ENCODE assay signal across 9 cellular contexts in the genomic region with DNA sequence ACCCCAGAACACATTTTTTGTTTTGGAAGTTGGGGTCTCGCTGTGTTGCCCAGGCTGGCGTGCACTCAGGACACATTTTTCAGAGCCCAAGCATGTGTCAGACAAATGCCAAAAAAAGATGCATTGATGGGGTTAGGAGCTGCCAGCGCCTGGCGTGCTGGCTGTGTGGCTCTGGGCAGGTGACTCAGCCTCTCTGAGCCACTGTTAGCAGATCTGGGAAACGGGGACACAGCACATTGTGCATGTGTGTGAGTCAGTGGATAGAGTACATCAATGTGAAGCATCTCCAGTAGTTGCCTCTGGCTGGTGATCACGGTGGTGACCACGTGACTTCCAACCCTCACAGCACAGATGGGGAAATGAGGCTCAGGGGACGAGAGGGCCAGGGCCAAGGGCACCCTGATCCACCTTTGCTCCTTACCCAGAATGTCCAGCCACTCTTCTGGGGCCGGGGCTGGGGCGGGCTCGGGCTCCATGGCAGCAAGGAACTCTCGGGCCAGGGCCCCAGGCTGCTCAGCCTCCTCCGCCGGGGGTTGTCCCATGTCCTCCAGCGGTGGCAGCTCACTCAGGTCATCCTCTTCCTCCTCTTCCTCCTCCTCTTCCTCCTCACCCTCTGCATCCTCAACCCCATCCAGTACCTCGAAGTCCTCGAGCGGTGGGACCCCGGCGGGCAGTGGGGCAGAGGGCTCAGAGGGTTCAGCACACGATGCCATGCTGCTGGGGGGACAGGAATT. TPM values are rescaled to one million over a fixed set of nuclear protein-coding genes. Genes with fewer than 3 reads are reported as not detected.
DNase-seq lines count a peak whose midpoint lies in the region; ATAC-seq, FAIRE-seq and TF ChIP-seq lines count a peak whose summit lies in the region.
"Had no signal": no experiment of that assay in that cellular context is flagged by ENCODE, and none has a peak within 500 bp of the region (broad histone marks: within the 10 kb centered on the region; RNA-seq: fewer than 3 reads in every experiment).

No MANE protein-coding gene starts in this region.

- BruUV-seq in K562 (replicated peaks; lab: Mats Ljungman, UMichigan) = no TSS peak

- H3K27ac Mint-ChIP-seq in CD4-positive, alpha-beta memory T cell = peak overlapping the region; percentile 42 to 95 (median 92)
- H3K27ac Mint-ChIP-seq in neural progenitor cell = no peak overlapping the region

- no peak overlapping the region for H3K4me3 ChIP-seq in CD4-positive, alpha-beta memory T cell (ENCODE audit: low read length in 2 of 2)
- H3K4me3 ChIP-seq in K562 (no peak overlapping the region), neural progenitor cell (no peak overlapping the region)

- H3K36me3 Mint-ChIP-seq in CD4-positive, alpha-beta memory T cell = peaks cover 8 to 37% of the 10 kb centered on the region in 2 donors
- peaks cover 7% of the 10 kb centered on the region for H3K36me3 Mint-ChIP-seq in neural progenitor cell

- no peak for ATAC-seq in K562
- no peak for ATAC-seq in GM19351 (IDR thresholded peaks at IDR 0.05; ENCODE audit: unreplicated experiment)
- ATAC-seq in Right ventricle myocardium superior (ENCODE audit: poor library complexity) = no peak
- ATAC-seq in GM18519 (IDR thresholded peaks at IDR 0.05; ENCODE audit: low FRiP score, unreplicated experiment) = no peak

- 84% methylated on average over 13 of the region's 21 CpGs for WGBS in K562 (ENCODE audit: insufficient coverage, low coverage, missing lambda C conversion rate)

- H4K20me1 ChIP-seq in K562 (replicated peaks; ENCODE audit: control insufficient read depth, insufficient read depth, low read length) (peaks cover 3% of the 10 kb centered on the region; the same call in 1 of the 2 replicates), neural progenitor cell (ENCODE audit: low read depth) (peaks cover 10% of the 10 kb centered on the region)

- H3K79me2 ChIP-seq in K562 (ENCODE audit: control insufficient read depth, insufficient read depth, low read length) (peaks cover 21% of the 10 kb centered on the region), neural progenitor cell (ENCODE audit: low read depth) (peaks cover 21% of the 10 kb centered on the region)

- peak overlapping the region; percentile 5 to 88 (median 48) for H3K4me3 Mint-ChIP-seq in CD4-positive, alpha-beta memory T cell
- peak overlapping the region; percentile 76 for H3K4me3 Mint-ChIP-seq in neural progenitor cell

- H3K27me3 Mint-ChIP-seq in CD4-positive, alpha-beta memory T cell = no peaks in the 10 kb centered on the region
- peaks cover 14% of the 10 kb centered on the region for H3K27me3 Mint-ChIP-seq in neural progenitor cell (ENCODE audit: insufficient read depth, low read depth)

- H3K4me1 Mint-ChIP-seq in CD4-positive, alpha-beta memory T cell = peaks cover 8 to 35% (median 23%) of the 10 kb centered on the region in 4 donors
- peaks cover 17% of the 10 kb centered on the region for H3K4me1 Mint-ChIP-seq in neural progenitor cell

- CTCF ChIA-PET in CD4-positive, alpha-beta memory T cell (lab: Charles Lee; ENCODE audit: partially characterized antibody) = interaction anchor here (0.9 to 1.6 kb wide), 2 partner anchors 15 to 307 kb away, joined by 3 to 6 read pairs; no protein-coding TSS in a partner anchor
- CTCF ChIA-PET in K562 (lab: Yijun Ruan, JAX; ENCODE audit: low intra/inter-chr PET ratio) = no interaction called here

- TF ChIP-seq RAD21 in K562 (CRISPR knock-in tag; conservative IDR thresholded peaks at IDR 0.05 in 1 of 2, IDR thresholded peaks at IDR 0.05 in 1 of 2) = no peak

- intact Hi-C loops in CD4-positive, alpha-beta memory T cell (cut with micrococcal nuclease) = loop anchor here (5.0 kb wide), 1 partner anchor 96 kb away; a partner anchor contains a TSS
- intact Hi-C loops in K562 (cut with micrococcal nuclease) = loop anchor here (5.0 kb wide), 1 partner anchor 136 kb away; no protein-coding TSS in a partner anchor
- intact Hi-C loops in Right ventricle myocardium superior (cut with DNase I) = no loop called here

- TF ChIP-seq POLR2A in K562 (conservative IDR thresholded peaks at IDR 0.05) = no peak

- no peak for FAIRE-seq in K562 (lab: Jason Lieb, UNC)

- H3K9ac ChIP-seq in K562 (ENCODE audit: insufficient read depth in 1 of 2, low read depth in 2 of 2, low read length in 2 of 2) (peak overlapping the region in 1 of 2 experiments; percentile 56; a peak in 2 of 4 replicates), neural progenitor cell (no peak overlapping the region)

- POLR2A ChIA-PET in CD4-positive, alpha-beta memory T cell (lab: Charles Lee; ENCODE audit: partially characterized antibody) = interaction anchor here (1.4 to 1.8 kb wide), 5 partner anchors 16 to 48 kb away, joined by 5 to 18 read pairs (median 6); a partner anchor contains a TSS
- POLR2A ChIA-PET in K562 (lab: Yijun Ruan, JAX) = interaction anchor here (0.7 to 1.6 kb wide), 3 partner anchors 10 to 105 kb away, joined by 3 to 9 read pairs (median 8); a partner anchor contains a TSS

- DNase-seq in CD4-positive, alpha-beta memory T cell = no peak
- DNase-seq in LHCN-M2 (ENCODE audit: low read depth) (peak; percentile 47), K562 (ENCODE audit: extremely low read depth in 1 of 4, low spot score in 3 of 4) (peak in 1 of 4 experiments; percentile 9), neural progenitor cell (ENCODE audit: low spot score) (no peak), Right ventricle myocardium superior (no peak), NCI-H1930 (lab: John Stamatoyannopoulos, UW) (no peak)
- DNase-seq: NK-92 treated with Interleukin-12 subunit alpha and Interleukin-12 subunit beta, amount 100 ng/mL, for 24 hours had no signal

- no peak overlapping the region for H3K27ac ChIP-seq in CD4-positive, alpha-beta memory T cell (ENCODE audit: low read depth, low read length)
- H3K27ac ChIP-seq in K562 (ENCODE audit: extremely low read depth, low read depth, low read length) (no peak overlapping the region), neural progenitor cell (no peak overlapping the region)

- no peak for TF ChIP-seq EP300 in K562 (IDR thresholded peaks at IDR 0.05; ENCODE audit: low read length)

- H2AFZ ChIP-seq in K562 (ENCODE audit: low read depth, low read length) (no peak overlapping the region), neural progenitor cell (replicated peaks) (no peak overlapping the region)

- in situ Hi-C loops in K562 (cut with MboI) = no loop called here

- no peaks in the 10 kb centered on the region for H3K27me3 ChIP-seq in CD4-positive, alpha-beta memory T cell (ENCODE audit: insufficient read depth, low read length)
- H3K27me3 ChIP-seq in K562 (ENCODE audit: control insufficient read depth in 2 of 2, insufficient read depth in 2 of 2, low read length in 2 of 2) = no peaks in the 10 kb centered on the region
- H3K27me3 ChIP-seq in neural progenitor cell = no peaks in the 10 kb centered on the region

- H3K4me1 ChIP-seq in CD4-positive, alpha-beta memory T cell (ENCODE audit: insufficient read depth, low read length) = peaks cover 25% of the 10 kb centered on the region
- H3K4me1 ChIP-seq in K562 (replicated peaks in 1 of 2; ENCODE audit: control insufficient read depth in 2 of 2, insufficient read depth in 2 of 2, low read length in 2 of 2) (peaks cover 18 to 42% of the 10 kb centered on the region in 2 experiments), neural progenitor cell (peaks cover 5% of the 10 kb centered on the region)

- H3K4me2 ChIP-seq in K562 (ENCODE audit: insufficient read depth, low read length) (0 out of 2 replicates have a peak overlapping the region, but pooled peaks have one; percentile 91), neural progenitor cell (peak overlapping the region; percentile 87)

- H3K9me1 ChIP-seq in K562 (ENCODE audit: control insufficient read depth, insufficient read depth, low read length) = no peaks in the 10 kb centered on the region

- TF ChIP-seq CTCF in K562 (IDR thresholded peaks at IDR 0.05 in 2 of 3, conservative IDR thresholded peaks at IDR 0.05 in 1 of 3; ENCODE audit: insufficient read depth in 2 of 3, low read depth in 1 of 3, low read length in 3 of 3) (no peak), neural progenitor cell (IDR thresholded peaks at IDR 0.05) (no peak)

- no peaks in the 10 kb centered on the region for H3K9me3 Mint-ChIP-seq in CD4-positive, alpha-beta memory T cell
- no peaks in the 10 kb centered on the region for H3K9me3 Mint-ChIP-seq in neural progenitor cell

- H3F3A ChIP-seq in neural progenitor cell (ENCODE audit: low read depth) = peaks cover 12% of the 10 kb centered on the region

- peaks cover 34% of the 10 kb centered on the region for H3K36me3 ChIP-seq in CD4-positive, alpha-beta memory T cell (ENCODE audit: insufficient read depth, low read length)
- H3K36me3 ChIP-seq in K562 (ENCODE audit: control insufficient read depth, insufficient read depth, low read length) (peaks cover 50% of the 10 kb centered on the region), neural progenitor cell (no peaks in the 10 kb centered on the region)

- no peaks in the 10 kb centered on the region for H3K9me3 ChIP-seq in CD4-positive, alpha-beta memory T cell (ENCODE audit: control insufficient read depth in 1 of 2, low read length in 2 of 2)
- H3K9me3 ChIP-seq in K562 (replicated peaks; ENCODE audit: control insufficient read depth, insufficient read depth, low read depth, low read length) = no peaks in the 10 kb centered on the region
- no peaks in the 10 kb centered on the region for H3K9me3 ChIP-seq in neural progenitor cell (ENCODE audit: low read depth)

RNA-seq across cellular contexts. Expression of a gene that starts 1.9 kb away (rescaled TPM):
- 100 to 1,000 TPM; 231 to 249 TPM for total RNA-seq in CD4-positive, alpha-beta memory T cell
- polyA plus RNA-seq in CD4-positive, alpha-beta memory T cell = 100 to 1,000 TPM in 1 of 2 donors, 10 to 100 TPM in 1; 82.4 to 130 TPM
- total RNA-seq in LHCN-M2 (2014; rRNA removed) = 374 and 409 TPM in 2 replicates
- 301 TPM for polyA plus RNA-seq in LHCN-M2 (2012)
- 26.1 and 86.1 TPM in 2 replicates for total RNA-seq in K562 (2011; cell fraction: chromatin; rRNA removed; ENCODE audit: low replicate concordance)
- total RNA-seq in K562 (2011; cell fraction: nucleolus; rRNA removed) = 93.6 and 114 TPM in 2 replicates
- total RNA-seq in K562 (2011; cell fraction: nucleoplasm; rRNA removed) = 59.8 and 63.9 TPM in 2 replicates
- 234 and 260 TPM in 2 replicates for total RNA-seq in K562 (2014; rRNA removed)
- total RNA-seq in K562 (2014; rRNA removed; fragmentation: Illumina TruSeq; extraction: Trizol) = 16.0 and 21.8 TPM in 2 replicates
- total RNA-seq in K562 (2015; rRNA removed; fragmentation: Illumina TruSeq; extraction: Trizol) = 104 and 106 TPM in 2 replicates
- total RNA-seq in K562 (2021) = 228 and 236 TPM in 2 replicates
- polyA plus RNA-seq in K562 (2011; rRNA removed) = 116 and 176 TPM in 2 replicates
- 199 and 396 TPM in 2 replicates for polyA plus RNA-seq in K562 (2011; cell fraction: cytosol; rRNA removed)
- 128 and 178 TPM in 2 replicates for polyA plus RNA-seq in K562 (2011; cell fraction: nucleus; rRNA removed)
- 173 and 302 TPM in 2 replicates for polyA plus RNA-seq in K562 (2012)
- 62.5 and 201 TPM in 2 replicates for polyA plus RNA-seq in K562 (2014; fragmentation: Illumina TruSeq; extraction: Trizol)
- polyA plus RNA-seq in K562 (2014; fragmentation: Nextera tagmentation; extraction: Ambion mirVana) = 1 to 10 TPM in 1 of 2 experiments, under 1 TPM in 1; 0.46 to 1.0 TPM
- 168 and 203 TPM in 2 replicates for polyA plus RNA-seq in K562 (2014; rRNA removed)
- polyA minus RNA-seq in K562 (2011; rRNA and poly(A)+ RNA removed) = 28.0 and 49.7 TPM in 2 replicates
- 138 and 159 TPM in 2 replicates for polyA minus RNA-seq in K562 (2011; cell fraction: cytosol; rRNA and poly(A)+ RNA removed)
- polyA minus RNA-seq in K562 (2011; cell fraction: nucleus; rRNA and poly(A)+ RNA removed) = 35.5 and 49.0 TPM in 2 replicates
- total RNA-seq in neural progenitor cell (ENCODE audit: low replicate concordance) = 115 and 418 TPM in 2 replicates
- total RNA-seq in Right ventricle myocardium superior = 182 TPM

RNA-seq across cellular contexts. Expression of a gene that starts 16.2 kb away (rescaled TPM):
- 10 to 100 TPM; 95.3 to 95.6 TPM for total RNA-seq in CD4-positive, alpha-beta memory T cell
- 10 to 100 TPM; 88.8 to 94.3 TPM for polyA plus RNA-seq in CD4-positive, alpha-beta memory T cell
- 136 and 148 TPM in 2 replicates for total RNA-seq in LHCN-M2 (2014; rRNA removed)
- 136 TPM for polyA plus RNA-seq in LHCN-M2 (2012)
- total RNA-seq in K562 (2011; cell fraction: chromatin; rRNA removed; ENCODE audit: low replicate concordance) = 91.9 and 173 TPM in 2 replicates
- total RNA-seq in K562 (2011; cell fraction: nucleolus; rRNA removed) = 110 and 120 TPM in 2 replicates
- total RNA-seq in K562 (2011; cell fraction: nucleoplasm; rRNA removed) = 109 and 127 TPM in 2 replicates
- total RNA-seq in K562 (2014; rRNA removed) = 133 and 147 TPM in 2 replicates
- 48.7 and 66.2 TPM in 2 replicates for total RNA-seq in K562 (2014; rRNA removed; fragmentation: Illumina TruSeq; extraction: Trizol)
- 80.5 and 83.3 TPM in 2 replicates for total RNA-seq in K562 (2015; rRNA removed; fragmentation: Illumina TruSeq; extraction: Trizol)
- 114 and 118 TPM in 2 replicates for total RNA-seq in K562 (2021)
- polyA plus RNA-seq in K562 (2011; rRNA removed) = 159 and 217 TPM in 2 replicates
- 242 and 309 TPM in 2 replicates for polyA plus RNA-seq in K562 (2011; cell fraction: cytosol; rRNA removed)
- polyA plus RNA-seq in K562 (2011; cell fraction: nucleus; rRNA removed) = 149 and 198 TPM in 2 replicates
- 146 and 182 TPM in 2 replicates for polyA plus RNA-seq in K562 (2012)
- polyA plus RNA-seq in K562 (2014; fragmentation: Illumina TruSeq; extraction: Trizol) = 191 and 210 TPM in 2 replicates
- polyA plus RNA-seq in K562 (2014; fragmentation: Nextera tagmentation; extraction: Ambion mirVana) = 10 to 100 TPM; 21.9 to 41.3 TPM
- 153 and 177 TPM in 2 replicates for polyA plus RNA-seq in K562 (2014; rRNA removed)
- polyA minus RNA-seq in K562 (2011; rRNA and poly(A)+ RNA removed) = 64.2 and 93.8 TPM in 2 replicates
- 88.9 and 91.1 TPM in 2 replicates for polyA minus RNA-seq in K562 (2011; cell fraction: cytosol; rRNA and poly(A)+ RNA removed)
- 27.5 and 34.8 TPM in 2 replicates for polyA minus RNA-seq in K562 (2011; cell fraction: nucleus; rRNA and poly(A)+ RNA removed)
- total RNA-seq in neural progenitor cell (ENCODE audit: low replicate concordance) = 82.7 and 151 TPM in 2 replicates
- total RNA-seq in Right ventricle myocardium superior = 44.4 TPM

RNA-seq across cellular contexts. Expression of a gene that starts 19.6 kb away (rescaled TPM):
- 10 to 100 TPM; 34.9 to 35.9 TPM for total RNA-seq in CD4-positive, alpha-beta memory T cell
- 10 to 100 TPM in 1 of 2 donors, 1 to 10 TPM in 1; 6.5 to 16.7 TPM for polyA plus RNA-seq in CD4-positive, alpha-beta memory T cell
- 10.5 and 10.8 TPM in 2 replicates for total RNA-seq in LHCN-M2 (2014; rRNA removed)
- 5.9 TPM for polyA plus RNA-seq in LHCN-M2 (2012)
- total RNA-seq in K562 (2011; cell fraction: chromatin; rRNA removed; ENCODE audit: low replicate concordance) = 26.9 and 68.3 TPM in 2 replicates
- 36.6 and 44.4 TPM in 2 replicates for total RNA-seq in K562 (2011; cell fraction: nucleolus; rRNA removed)
- 26.0 and 26.8 TPM in 2 replicates for total RNA-seq in K562 (2011; cell fraction: nucleoplasm; rRNA removed)
- 12.9 and 16.3 TPM in 2 replicates for total RNA-seq in K562 (2014; rRNA removed)
- total RNA-seq in K562 (2014; rRNA removed; fragmentation: Illumina TruSeq; extraction: Trizol) = 2.8 and 3.2 TPM in 2 replicates
- total RNA-seq in K562 (2015; rRNA removed; fragmentation: Illumina TruSeq; extraction: Trizol) = 5.4 and 6.0 TPM in 2 replicates
- total RNA-seq in K562 (2021) = 22.1 and 22.5 TPM in 2 replicates
- 4.0 and 9.2 TPM in 2 replicates for polyA plus RNA-seq in K562 (2011; rRNA removed)
- polyA plus RNA-seq in K562 (2011; cell fraction: cytosol; rRNA removed) = 4.9 and 11.1 TPM in 2 replicates
- polyA plus RNA-seq in K562 (2011; cell fraction: nucleus; rRNA removed) = 14.6 and 22.8 TPM in 2 replicates
- 12.3 and 14.0 TPM in 2 replicates for polyA plus RNA-seq in K562 (2012)
- 4.1 and 9.6 TPM in 2 replicates for polyA plus RNA-seq in K562 (2014; fragmentation: Illumina TruSeq; extraction: Trizol)
- under 1 TPM; 0.24 to 0.45 TPM for polyA plus RNA-seq in K562 (2014; fragmentation: Nextera tagmentation; extraction: Ambion mirVana)
- 9.0 and 13.2 TPM in 2 replicates for polyA plus RNA-seq in K562 (2014; rRNA removed)
- 2.8 and 4.1 TPM in 2 replicates for polyA minus RNA-seq in K562 (2011; rRNA and poly(A)+ RNA removed)
- polyA minus RNA-seq in K562 (2011; cell fraction: cytosol; rRNA and poly(A)+ RNA removed) = 7.6 and 14.9 TPM in 2 replicates
- 7.0 and 10.7 TPM in 2 replicates for polyA minus RNA-seq in K562 (2011; cell fraction: nucleus; rRNA and poly(A)+ RNA removed)
- total RNA-seq in neural progenitor cell (ENCODE audit: low replicate concordance) = 2.9 and 9.8 TPM in 2 replicates
- 7.5 TPM for total RNA-seq in Right ventricle myocardium superior

RNA-seq across cellular contexts. Expression of a gene that starts 30.2 kb away (rescaled TPM):
- 1,000 to 10,000 TPM; 1,962 to 1,978 TPM for total RNA-seq in CD4-positive, alpha-beta memory T cell
- polyA plus RNA-seq in CD4-positive, alpha-beta memory T cell = 1,000 to 10,000 TPM; 1,135 to 1,692 TPM
- 772 and 799 TPM in 2 replicates for total RNA-seq in LHCN-M2 (2014; rRNA removed)
- polyA plus RNA-seq in LHCN-M2 (2012) = 2,506 TPM
- 157 and 351 TPM in 2 replicates for total RNA-seq in K562 (2011; cell fraction: chromatin; rRNA removed; ENCODE audit: low replicate concordance)
- total RNA-seq in K562 (2011; cell fraction: nucleolus; rRNA removed) = 427 and 474 TPM in 2 replicates
- 616 and 1,019 TPM in 2 replicates for total RNA-seq in K562 (2011; cell fraction: nucleoplasm; rRNA removed)
- total RNA-seq in K562 (2014; rRNA removed) = 1,110 and 1,524 TPM in 2 replicates
- 1,512 and 1,662 TPM in 2 replicates for total RNA-seq in K562 (2014; rRNA removed; fragmentation: Illumina TruSeq; extraction: Trizol)
- total RNA-seq in K562 (2015; rRNA removed; fragmentation: Illumina TruSeq; extraction: Trizol) = 1,433 and 1,470 TPM in 2 replicates
- 2,028 and 2,215 TPM in 2 replicates for total RNA-seq in K562 (2021)
- polyA plus RNA-seq in K562 (2011; rRNA removed) = 1,733 and 2,197 TPM in 2 replicates
- polyA plus RNA-seq in K562 (2011; cell fraction: cytosol; rRNA removed) = 4,493 and 4,718 TPM in 2 replicates
- polyA plus RNA-seq in K562 (2011; cell fraction: nucleus; rRNA removed) = 1,163 and 1,235 TPM in 2 replicates
- 2,878 and 4,513 TPM in 2 replicates for polyA plus RNA-seq in K562 (2012)
- 2,671 and 2,751 TPM in 2 replicates for polyA plus RNA-seq in K562 (2014; fragmentation: Illumina TruSeq; extraction: Trizol)
- 1,000 to 10,000 TPM; 2,213 to 2,563 TPM for polyA plus RNA-seq in K562 (2014; fragmentation: Nextera tagmentation; extraction: Ambion mirVana)
- 1,690 and 2,247 TPM in 2 replicates for polyA plus RNA-seq in K562 (2014; rRNA removed)
- 1,555 and 1,880 TPM in 2 replicates for polyA minus RNA-seq in K562 (2011; rRNA and poly(A)+ RNA removed)
- 757 and 815 TPM in 2 replicates for polyA minus RNA-seq in K562 (2011; cell fraction: cytosol; rRNA and poly(A)+ RNA removed)
- polyA minus RNA-seq in K562 (2011; cell fraction: nucleus; rRNA and poly(A)+ RNA removed) = 165 and 281 TPM in 2 replicates
- 625 and 768 TPM in 2 replicates for total RNA-seq in neural progenitor cell (ENCODE audit: low replicate concordance)
- 684 TPM for total RNA-seq in Right ventricle myocardium superior

RNA-seq across cellular contexts. Expression of a gene that starts 47.2 kb away (rescaled TPM):
- 100 to 1,000 TPM; 150 to 154 TPM for total RNA-seq in CD4-positive, alpha-beta memory T cell
- polyA plus RNA-seq in CD4-positive, alpha-beta memory T cell = 100 to 1,000 TPM; 148 to 156 TPM
- total RNA-seq in LHCN-M2 (2014; rRNA removed) (90.9 and 100 TPM in 2 replicates), K562 (2014; rRNA removed) (118 and 136 TPM in 2 replicates), K562 (2014; rRNA removed; fragmentation: Illumina TruSeq; extraction: Trizol) (4.8 and 7.2 TPM in 2 replicates), K562 (2015; rRNA removed; fragmentation: Illumina TruSeq; extraction: Trizol) (17.4 and 17.7 TPM in 2 replicates), K562 (2021) (78.5 and 87.0 TPM in 2 replicates), neural progenitor cell (ENCODE audit: low replicate concordance) (41.7 and 105 TPM in 2 replicates), Right ventricle myocardium superior (94.8 TPM)
- polyA plus RNA-seq in LHCN-M2 (2012) = 62.2 TPM
- 18.7 and 60.0 TPM in 2 replicates for total RNA-seq in K562 (2011; cell fraction: chromatin; rRNA removed; ENCODE audit: low replicate concordance)
- total RNA-seq in K562 (2011; cell fraction: nucleolus; rRNA removed) = 56.3 and 62.2 TPM in 2 replicates
- total RNA-seq in K562 (2011; cell fraction: nucleoplasm; rRNA removed) = 43.5 and 57.0 TPM in 2 replicates
- polyA plus RNA-seq in K562 (2011; rRNA removed) (13.8 and 19.2 TPM in 2 replicates), K562 (2014; fragmentation: Illumina TruSeq; extraction: Trizol) (5.7 and 8.4 TPM in 2 replicates), K562 (2014; fragmentation: Nextera tagmentation; extraction: Ambion mirVana) (1 to 10 TPM; 1.9 to 4.7 TPM), K562 (2014; rRNA removed) (102 and 115 TPM in 2 replicates)
- 34.7 and 78.2 TPM in 2 replicates for polyA plus RNA-seq in K562 (2011; cell fraction: cytosol; rRNA removed)
- 180 and 217 TPM in 2 replicates for polyA plus RNA-seq in K562 (2011; cell fraction: nucleus; rRNA removed)
- 58.6 and 65.4 TPM in 2 replicates for polyA plus RNA-seq in K562 (2012)
- 1.2 and 1.4 TPM in 2 replicates for polyA minus RNA-seq in K562 (2011; rRNA and poly(A)+ RNA removed)
- 11.4 and 17.5 TPM in 2 replicates for polyA minus RNA-seq in K562 (2011; cell fraction: cytosol; rRNA and poly(A)+ RNA removed)
- polyA minus RNA-seq in K562 (2011; cell fraction: nucleus; rRNA and poly(A)+ RNA removed) = 9.3 and 9.8 TPM in 2 replicates
